ENCODE assay signal across 1 cellular context in the genomic region with DNA sequence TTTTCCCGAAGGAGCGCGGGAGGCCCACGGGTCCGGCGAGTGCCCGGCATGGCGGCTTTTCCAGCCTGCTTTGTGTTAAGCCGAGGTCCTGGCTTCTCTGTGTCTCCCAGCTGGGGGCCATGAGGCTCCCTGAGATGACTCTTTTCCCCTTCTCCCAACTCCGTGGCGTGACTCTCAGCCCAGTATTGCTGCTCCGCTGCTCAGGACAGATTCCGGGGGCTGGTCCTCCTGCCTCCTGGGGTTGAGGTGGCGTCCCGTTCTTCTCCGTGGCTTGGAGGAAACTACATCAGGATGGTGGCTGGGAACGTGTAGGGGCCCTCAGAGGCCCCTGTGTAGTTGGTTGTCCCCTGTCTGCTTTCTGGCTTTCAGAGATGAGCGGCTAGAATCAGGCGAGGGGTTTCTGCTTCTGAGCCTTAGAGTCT.
TF ChIP-seq lines count a peak whose summit lies in the region.

No MANE protein-coding gene starts in this region.

TF ChIP-seq in GM12878, 131 proteins besides CTCF, POLR2A, EP300 and RAD21:
- TF ChIP-seq, protein P1, sequence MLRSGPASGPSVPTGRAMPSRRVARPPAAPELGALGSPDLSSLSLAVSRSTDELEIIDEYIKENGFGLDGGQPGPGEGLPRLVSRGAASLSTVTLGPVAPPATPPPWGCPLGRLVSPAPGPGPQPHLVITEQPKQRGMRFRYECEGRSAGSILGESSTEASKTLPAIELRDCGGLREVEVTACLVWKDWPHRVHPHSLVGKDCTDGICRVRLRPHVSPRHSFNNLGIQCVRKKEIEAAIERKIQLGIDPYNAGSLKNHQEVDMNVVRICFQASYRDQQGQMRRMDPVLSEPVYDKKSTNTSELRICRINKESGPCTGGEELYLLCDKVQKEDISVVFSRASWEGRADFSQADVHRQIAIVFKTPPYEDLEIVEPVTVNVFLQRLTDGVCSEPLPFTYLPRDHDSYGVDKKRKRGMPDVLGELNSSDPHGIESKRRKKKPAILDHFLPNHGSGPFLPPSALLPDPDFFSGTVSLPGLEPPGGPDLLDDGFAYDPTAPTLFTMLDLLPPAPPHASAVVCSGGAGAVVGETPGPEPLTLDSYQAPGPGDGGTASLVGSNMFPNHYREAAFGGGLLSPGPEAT (IDR thresholded peaks at IDR 0.05; ENCODE audit: low read depth): no peak
